In the genomic region with DNA sequence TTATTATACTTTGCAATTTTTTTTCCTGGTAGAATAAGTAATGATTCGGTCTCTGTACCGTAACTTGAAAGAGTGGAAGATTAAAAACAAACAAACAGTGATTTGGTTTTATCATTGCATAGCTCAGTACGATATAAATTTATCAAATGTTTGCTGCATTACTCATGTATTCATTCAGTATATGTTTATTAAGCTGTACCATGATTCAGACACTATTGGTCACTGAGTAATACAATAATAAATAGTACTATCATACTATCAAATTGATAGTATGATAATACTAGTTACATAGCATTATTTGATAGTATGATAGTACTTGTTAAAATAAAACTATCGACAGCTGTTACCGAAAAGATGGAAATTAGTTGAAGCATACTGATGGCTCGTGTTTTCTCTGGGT, we compare ENCODE assay signal across 1 cellular context.
TF ChIP-seq lines count a peak whose summit lies in the region.

No MANE protein-coding gene starts in this region.

TF ChIP-seq in SK-N-SH, 30 proteins besides CTCF, POLR2A, EP300 and RAD21:
- TF ChIP-seq TAF1 (IDR thresholded peaks at IDR 0.05; ENCODE audit: borderline replicate concordance, low read depth, low read length) (no peak), FOSL2 (IDR thresholded peaks at IDR 0.05; ENCODE audit: borderline replicate concordance, low read depth) (peak; percentile 53; the same call in 1 of the 2 replicates), JUND (IDR thresholded peaks at IDR 0.05) (peak; percentile 58), TEAD4 (IDR thresholded peaks at IDR 0.05; ENCODE audit: borderline replicate concordance, insufficient read depth) (peak; percentile 30; the same call in 1 of the 2 replicates)
TF ChIP-seq in SK-N-SH: peak in this region for 3.
